Comparison of ENCODE assay signal across 20 cellular contexts in the genomic region with DNA sequence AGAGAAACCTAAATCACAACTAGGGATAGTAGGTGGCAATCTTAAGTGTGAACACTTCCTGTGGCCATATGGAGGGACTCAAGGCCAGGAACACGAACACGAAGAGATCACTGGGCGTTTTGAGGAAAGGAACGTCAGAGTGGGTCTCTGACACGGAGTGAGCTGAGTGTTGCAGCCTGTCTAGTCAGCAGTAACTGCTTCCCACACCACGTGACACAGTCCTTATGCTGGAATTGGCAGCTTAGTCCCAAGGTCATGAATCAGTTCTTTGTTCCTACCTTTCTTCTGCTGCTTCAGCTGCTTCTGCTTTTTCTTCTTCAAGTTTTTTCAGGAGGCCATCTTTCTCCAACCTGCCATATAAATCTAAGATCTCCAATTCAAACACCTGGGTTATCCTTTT. TPM values are rescaled to one million over a fixed set of nuclear protein-coding genes. Genes with fewer than 3 reads are reported as not detected.
DNase-seq lines count a peak whose midpoint lies in the region; ATAC-seq, FAIRE-seq and TF ChIP-seq lines count a peak whose summit lies in the region.
"Had no signal": no experiment of that assay in that cellular context is flagged by ENCODE, and none has a peak within 500 bp of the region (broad histone marks: within the 10 kb centered on the region; RNA-seq: fewer than 3 reads in every experiment).

No MANE protein-coding gene starts in this region.

- H3K4me1 ChIP-seq in right atrium auricular region: no peaks in the 10 kb centered on the region
- peaks cover 32% of the 10 kb centered on the region for H3K4me1 ChIP-seq in suprapubic skin
- H3K4me1 ChIP-seq in small intestine (ENCODE audit: control insufficient read depth in 2 of 2, insufficient read depth in 1 of 2, low read depth in 1 of 2, low read length in 1 of 2): no peaks in the 10 kb centered on the region
- H3K4me1 ChIP-seq: uterus had no signal

- WGBS in suprapubic skin: 75% methylated on average over 6 of the region's 6 CpGs
- WGBS in small intestine, 3 donors: 79 to 89% (median 84%) methylated on average over 6 of the region's 6 CpGs

- no peak for DNase-seq in Right ventricle myocardium inferior (ENCODE audit: missing footprints)
- DNase-seq in right atrium auricular region (ENCODE audit: low spot score): no peak
- DNase-seq in epidermal melanocyte (ENCODE audit: insufficient read length, low spot score): peak; percentile 81
- DNase-seq in suprapubic skin (ENCODE audit: low spot score in 2 of 2): peak in 1 of 2 donors; percentile 18
- no peak for DNase-seq in small intestine
- DNase-seq in EL: no peak
- DNase-seq in activated naive CD4-positive, alpha-beta T cell treated with anti-CD3 and anti-CD28 coated beads, Interleukin-2, amount 50 U/mL, for 72 hours (ENCODE audit: low spot score in 2 of 2): no peak
- DNase-seq: activated CD4-positive, alpha-beta T cell treated with anti-CD3 and anti-CD28 coated beads for 1 hour; activated effector memory CD4-positive, alpha-beta T cell treated with anti-CD3 and anti-CD28 coated beads, Interleukin-2, amount 50 U/mL, for 16 hours; CD4-positive, CD25-positive, alpha-beta regulatory T cell; NCI-H1092; NCI-H748 treated with DMSO at 0.1 percent for 48 hours; PC-3; stimulated activated CD4-positive, alpha-beta T cell treated with anti-CD3 and anti-CD28 coated beads, Interleukin-12 subunit alpha, Interleukin-12 subunit beta, amount 100 ng/mL, for 4 hours; stimulated activated naive B cell treated with anti-CD40 and anti-IgM and Interleukin-4, amounts not matched to agents 10 μg/mL and 1 μg/mL and 100 μg/mL, for 72 hours; T1000; uterus had no signal

- H3K9me3 Mint-ChIP-seq in activated naive CD4-positive, alpha-beta T cell treated with anti-CD3 and anti-CD28 coated beads, Interleukin-2, amount 50 U/mL, for 72 hours: no peaks in the 10 kb centered on the region
- H3K9me3 Mint-ChIP-seq: CD4-positive, CD25-positive, alpha-beta regulatory T cell; stimulated activated naive B cell treated with anti-CD40 and anti-IgM and Interleukin-4, amounts not matched to agents 10 μg/mL and 1 μg/mL and 100 μg/mL, for 72 hours had no signal

- no peak for TF ChIP-seq CTCF in right atrium auricular region (IDR thresholded peaks at IDR 0.05)
- no peak for TF ChIP-seq CTCF in suprapubic skin (IDR thresholded peaks at IDR 0.05)

- H3K27me3 ChIP-seq in right atrium auricular region (no peaks in the 10 kb centered on the region), layer of hippocampus (ENCODE audit: control insufficient read depth, insufficient read depth, low read length) (no peaks in the 10 kb centered on the region), suprapubic skin (no peaks in the 10 kb centered on the region), small intestine (ENCODE audit: control insufficient read depth in 2 of 2, insufficient read depth in 2 of 2, low read length in 2 of 2) (no peaks in the 10 kb centered on the region)
- H3K27me3 ChIP-seq: uterus had no signal

- H3K9me3 ChIP-seq in right atrium auricular region (no peaks in the 10 kb centered on the region), suprapubic skin (no peaks in the 10 kb centered on the region), small intestine (ENCODE audit: control insufficient read depth, low read depth) (no peaks in the 10 kb centered on the region)
- H3K9me3 ChIP-seq: uterus had no signal

- intact Hi-C loops in Right ventricle myocardium inferior (cut with DNase I): loop anchor here (10.0 kb wide), 1 partner anchor 72 kb away; no protein-coding TSS in a partner anchor

- FAIRE-seq in small intestine (lab: Jason Lieb, UNC): no peak
- FAIRE-seq: A204.1, H54 had no signal

- TF ChIP-seq POLR2A in suprapubic skin (IDR thresholded peaks at IDR 0.05): no peak

- no peak for TF ChIP-seq EP300 in suprapubic skin (IDR thresholded peaks at IDR 0.05)

- H3K36me3 Mint-ChIP-seq in activated naive CD4-positive, alpha-beta T cell treated with anti-CD3 and anti-CD28 coated beads, Interleukin-2, amount 50 U/mL, for 72 hours: no peaks in the 10 kb centered on the region

- ATAC-seq in Right ventricle myocardium inferior: peak; percentile 75
- no peak for ATAC-seq in activated naive CD4-positive, alpha-beta T cell treated with anti-CD3 and anti-CD28 coated beads, Interleukin-2, amount 50 U/mL, for 72 hours
- ATAC-seq: PC-3; stimulated activated naive B cell treated with anti-CD40 and anti-IgM and Interleukin-4, amounts not matched to agents 10 μg/mL and 1 μg/mL and 100 μg/mL, for 72 hours had no signal

- H3K27ac ChIP-seq in right atrium auricular region (no peak overlapping the region), layer of hippocampus (ENCODE audit: low read depth, low read length) (peak overlapping the region; percentile 72), suprapubic skin (peak overlapping the region; percentile 79), small intestine (ENCODE audit: low read depth in 1 of 2, low read length in 1 of 2) (no peak overlapping the region)
- H3K27ac ChIP-seq: uterus had no signal

- H3K4me3 ChIP-seq in right atrium auricular region (no peak overlapping the region), suprapubic skin (no peak overlapping the region), small intestine (ENCODE audit: low read depth in 1 of 2, low read length in 2 of 2) (no peak overlapping the region)
- H3K4me3 ChIP-seq: uterus had no signal

- H3K36me3 ChIP-seq in right atrium auricular region (peaks cover 60% of the 10 kb centered on the region), suprapubic skin (peaks cover 76% of the 10 kb centered on the region), small intestine (ENCODE audit: control insufficient read depth in 2 of 2, insufficient read depth in 2 of 2, low read length in 2 of 2) (peaks cover 3 to 17% of the 10 kb centered on the region in 2 donors)
- H3K36me3 ChIP-seq: uterus had no signal

- H3K27ac Mint-ChIP-seq in activated naive CD4-positive, alpha-beta T cell treated with anti-CD3 and anti-CD28 coated beads, Interleukin-2, amount 50 U/mL, for 72 hours: peak overlapping the region in 1 of 2 donors; percentile 11
- H3K27ac Mint-ChIP-seq: stimulated activated naive B cell treated with anti-CD40 and anti-IgM and Interleukin-4, amounts not matched to agents 10 μg/mL and 1 μg/mL and 100 μg/mL, for 72 hours had no signal

RNA-seq across cellular contexts. Expression of gene SPACA9, which starts 18.2 kb away (rescaled TPM):
- total RNA-seq in Right ventricle myocardium inferior (4.0 TPM), right atrium auricular region (10 to 100 TPM in 1 of 2 donors, 1 to 10 TPM in 1; 8.1 to 17.1 TPM), suprapubic skin (10 to 100 TPM in 1 of 4 donors, 1 to 10 TPM in 3; 8.7 to 10.3 (median 9.9) TPM)
- 1 to 10 TPM in 1 of 3 donors, under 1 TPM in 1, not detected in 1; 0.22 to 1.9 TPM for polyA plus RNA-seq in small intestine
- 1 to 10 TPM; 1.4 to 2.3 TPM for total RNA-seq in activated naive CD4-positive, alpha-beta T cell treated with anti-CD3 and anti-CD28 coated beads, Interleukin-2, amount 50 U/mL, for 72 hours

RNA-seq across cellular contexts. Expression of gene AK8, which starts 18.8 kb away (rescaled TPM):
- not detected for total RNA-seq in Right ventricle myocardium inferior
- total RNA-seq in right atrium auricular region: under 1 TPM in 1 of 2 donors, not detected in 1; 0.19 TPM
- total RNA-seq in suprapubic skin: 1 to 10 TPM; 1.4 to 3.7 (median 1.8) TPM
- under 1 TPM in 1 of 3 donors, not detected in 2; 0.09 TPM for polyA plus RNA-seq in small intestine
- total RNA-seq in activated naive CD4-positive, alpha-beta T cell treated with anti-CD3 and anti-CD28 coated beads, Interleukin-2, amount 50 U/mL, for 72 hours: not detected
- total RNA-seq: CD4-positive, CD25-positive, alpha-beta regulatory T cell had no signal

RNA-seq across cellular contexts. Expression of gene TSC1, which starts 47.5 kb away (rescaled TPM):
- 42.6 TPM for total RNA-seq in Right ventricle myocardium inferior
- total RNA-seq in right atrium auricular region: 10 to 100 TPM; 27.6 to 36.4 TPM
- 100 to 1,000 TPM in 1 of 4 donors, 10 to 100 TPM in 3; 36.4 to 155 (median 46.6) TPM for total RNA-seq in suprapubic skin
- 10 to 100 TPM in 1 of 3 donors, 1 to 10 TPM in 2; 7.3 to 14.5 (median 9.6) TPM for polyA plus RNA-seq in small intestine
- total RNA-seq in activated naive CD4-positive, alpha-beta T cell treated with anti-CD3 and anti-CD28 coated beads, Interleukin-2, amount 50 U/mL, for 72 hours: 10 to 100 TPM; 38.7 to 43.8 TPM

Comparison
In these comparisons a context has a peak if more than half of its experiments do, and no peak if none do; other contexts are left out.
1. H3K27ac ChIP-seq: peak in layer of hippocampus (single experiment) and suprapubic skin (single experiment); none in right atrium auricular region (0 of 2) and small intestine (0 of 2).